In the genomic region with DNA sequence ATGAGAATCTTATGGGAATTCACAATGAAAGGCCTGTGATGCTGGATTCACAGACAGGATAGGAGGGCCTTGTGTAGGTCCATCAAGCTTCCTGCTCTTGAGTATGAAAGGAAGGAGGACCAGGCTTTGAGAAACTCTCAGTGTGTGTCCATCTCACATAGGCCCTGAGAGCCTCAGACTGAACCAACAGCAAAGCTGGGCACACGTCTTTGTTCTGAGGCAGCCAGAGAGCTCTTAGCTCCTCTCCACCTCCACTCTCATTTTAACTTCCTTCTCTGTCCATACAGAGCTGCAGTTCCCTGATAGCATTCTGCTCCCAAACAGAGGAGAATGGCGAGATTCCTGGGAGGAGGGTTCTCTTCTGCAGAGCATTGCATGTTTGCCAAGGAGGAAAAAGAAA, we compare ENCODE assay signal across 17 cellular contexts.
"Had no signal": no experiment of that assay in that cellular context is flagged by ENCODE, and none has a peak within 500 bp of the region (broad histone marks: within the 10 kb centered on the region; RNA-seq: fewer than 3 reads in every experiment).

No MANE protein-coding gene starts in this region.

- H3K36me3 ChIP-seq: heart left ventricle, prostate gland, right atrium auricular region, thoracic aorta had no signal

- H3K4me3 Mint-ChIP-seq: activated CD4-positive, alpha-beta T cell treated with anti-CD3 and anti-CD28 coated beads, Interleukin-2, amount 10 ng/mL, durations not matched to agents 24 days and 14 days; activated CD8-positive, alpha-beta T cell treated with anti-CD3 and anti-CD28 coated beads, Interleukin-2, amount 10 ng/mL, durations not matched to agents 7 days and 5 days; activated naive CD8-positive, alpha-beta T cell treated with anti-CD3 and anti-CD28 coated beads, Interleukin-2, amount 10 ng/mL, durations not matched to agents 7 days and 5 days; activated T-cell treated with anti-CD3 and anti-CD28 coated beads, Interleukin-2, amount 50 U/mL, for 24 hours; endodermal cell; immature natural killer cell; natural killer cell treated with Interleukin-12 subunit alpha and Interleukin-12 subunit beta and Interleukin-15 and Interleukin-18, amount 100 ng/mL, for 72 hours; stimulated activated naive CD8-positive, alpha-beta T cell treated with anti-CD3 and anti-CD28 coated beads, Interleukin-15, amount 100 ng/mL, for 72 hours had no signal

- H3K4me1 Mint-ChIP-seq: activated CD4-positive, alpha-beta T cell treated with anti-CD3 and anti-CD28 coated beads, Interleukin-2, amount 10 ng/mL, durations not matched to agents 24 days and 14 days; activated naive CD8-positive, alpha-beta T cell treated with anti-CD3 and anti-CD28 coated beads, Interleukin-2, amount 10 ng/mL, durations not matched to agents 7 days and 5 days; immature natural killer cell; stimulated activated naive CD8-positive, alpha-beta T cell treated with anti-CD3 and anti-CD28 coated beads, Interleukin-15, amount 100 ng/mL, for 72 hours had no signal

- H3K4me3 ChIP-seq: body of pancreas, heart left ventricle, prostate gland, right atrium auricular region, thoracic aorta had no signal

- H3K9me3 ChIP-seq: body of pancreas, prostate gland, right atrium auricular region, thoracic aorta had no signal

- H3K27ac ChIP-seq: body of pancreas, heart left ventricle, prostate gland, right atrium auricular region, thoracic aorta had no signal

- H3K27me3 ChIP-seq: body of pancreas, heart left ventricle, right atrium auricular region had no signal

- H3K4me1 ChIP-seq: body of pancreas, heart left ventricle, prostate gland, right atrium auricular region had no signal

- H3K27me3 Mint-ChIP-seq: activated CD4-positive, alpha-beta T cell treated with anti-CD3 and anti-CD28 coated beads, Interleukin-2, amount 10 ng/mL, durations not matched to agents 24 days and 14 days; activated naive CD8-positive, alpha-beta T cell treated with anti-CD3 and anti-CD28 coated beads, Interleukin-2, amount 10 ng/mL, durations not matched to agents 7 days and 5 days; activated T-cell treated with anti-CD3 and anti-CD28 coated beads, Interleukin-2, amount 50 U/mL, for 24 hours; natural killer cell treated with Interleukin-12 subunit alpha and Interleukin-12 subunit beta and Interleukin-15 and Interleukin-18, amount 100 ng/mL, for 72 hours; stimulated activated naive CD8-positive, alpha-beta T cell treated with anti-CD3 and anti-CD28 coated beads, Interleukin-15, amount 100 ng/mL, for 72 hours had no signal

- H3K9me3 Mint-ChIP-seq: endodermal cell had no signal

- DNase-seq: activated CD4-positive, alpha-beta T cell treated with anti-CD3 and anti-CD28 coated beads, Interleukin-2, amount 10 ng/mL, durations not matched to agents 24 days and 14 days; activated CD8-positive, alpha-beta T cell treated with anti-CD3 and anti-CD28 coated beads, Interleukin-2, amount 10 ng/mL, durations not matched to agents 7 days and 5 days; activated naive CD4-positive, alpha-beta T cell treated with Interleukin-2 at 50 U/mL for 16 hours; activated naive CD8-positive, alpha-beta T cell treated with anti-CD3 and anti-CD28 coated beads, Interleukin-2, amount 10 ng/mL, durations not matched to agents 7 days and 5 days; activated T-cell treated with anti-CD3 and anti-CD28 coated beads, Interleukin-2, amount 50 U/mL, for 24 hours; body of pancreas; endodermal cell; heart left ventricle; immature natural killer cell; stimulated activated naive CD8-positive, alpha-beta T cell treated with anti-CD3 and anti-CD28 coated beads, Interleukin-15, amount 100 ng/mL, for 72 hours; T-helper 1 cell; T-helper 9 cell had no signal

- H3K36me3 Mint-ChIP-seq: activated naive CD8-positive, alpha-beta T cell treated with anti-CD3 and anti-CD28 coated beads, Interleukin-2, amount 10 ng/mL, durations not matched to agents 7 days and 5 days; immature natural killer cell had no signal

- H3K27ac Mint-ChIP-seq: activated CD4-positive, alpha-beta T cell treated with anti-CD3 and anti-CD28 coated beads, Interleukin-2, amount 10 ng/mL, durations not matched to agents 24 days and 14 days; activated CD8-positive, alpha-beta T cell treated with anti-CD3 and anti-CD28 coated beads, Interleukin-2, amount 10 ng/mL, durations not matched to agents 7 days and 5 days; activated naive CD8-positive, alpha-beta T cell treated with anti-CD3 and anti-CD28 coated beads, Interleukin-2, amount 10 ng/mL, durations not matched to agents 7 days and 5 days; activated T-cell treated with anti-CD3 and anti-CD28 coated beads, Interleukin-2, amount 50 U/mL, for 24 hours; activated T-helper 2 cell treated with anti-CD3 and anti-CD28 coated beads, Interferon-gamma antibody, Interleukin-2, Interleukin-4, amounts not matched to agents 10 μg/mL and 5 μg/mL and 100 μg/mL, durations not matched to agents 14 hours and 24 hours and 36 hours; endodermal cell; immature natural killer cell; natural killer cell treated with Interleukin-12 subunit alpha and Interleukin-12 subunit beta and Interleukin-15 and Interleukin-18, amount 100 ng/mL, for 72 hours; stimulated activated naive CD8-positive, alpha-beta T cell treated with anti-CD3 and anti-CD28 coated beads, Interleukin-15, amount 100 ng/mL, for 72 hours had no signal

- ATAC-seq: activated CD8-positive, alpha-beta T cell treated with anti-CD3 and anti-CD28 coated beads, Interleukin-2, amount 10 ng/mL, durations not matched to agents 7 days and 5 days; body of pancreas; heart left ventricle; natural killer cell treated with Interleukin-12 subunit alpha and Interleukin-12 subunit beta and Interleukin-15 and Interleukin-18, amount 100 ng/mL, for 72 hours; stimulated activated naive CD8-positive, alpha-beta T cell treated with anti-CD3 and anti-CD28 coated beads, Interleukin-15, amount 100 ng/mL, for 72 hours had no signal
